In the genomic region with DNA sequence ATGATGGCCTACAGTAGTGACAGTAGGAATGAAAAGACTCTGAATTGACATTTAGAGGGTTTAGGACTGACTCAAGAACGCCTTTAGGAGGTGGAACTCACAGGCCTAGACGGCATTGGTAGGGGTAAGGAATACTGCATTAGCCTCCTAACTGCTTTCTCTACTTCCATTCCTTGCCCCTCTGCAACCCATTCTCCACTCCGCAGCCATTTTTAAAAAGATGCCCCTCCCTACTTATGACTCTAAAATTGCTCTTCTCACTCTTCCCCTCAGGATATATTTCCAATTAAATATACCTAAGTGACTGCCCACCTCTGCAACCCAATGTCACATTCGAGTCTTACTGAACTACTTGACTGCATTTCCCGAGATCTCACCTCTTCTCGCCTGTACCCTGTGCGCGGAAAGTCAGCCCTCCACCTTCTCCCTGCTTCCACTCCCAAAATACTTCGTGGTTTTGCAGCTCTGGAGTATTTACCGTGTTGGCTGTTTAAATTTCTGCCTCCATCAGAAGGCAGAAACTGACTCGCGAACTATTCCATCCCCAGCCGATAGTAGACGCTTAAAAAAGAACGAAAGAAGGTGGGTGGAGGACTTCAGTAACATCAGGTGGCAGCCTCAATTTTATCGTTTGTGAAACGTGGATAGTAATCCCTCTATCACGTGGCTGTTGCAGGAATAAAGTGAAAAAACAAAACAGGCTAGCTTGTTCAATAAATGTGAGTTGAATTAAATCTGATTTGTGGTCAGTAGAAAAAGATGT, we compare ENCODE assay signal across 1 cellular context.
TF ChIP-seq lines count a peak whose summit lies in the region.

No MANE protein-coding gene starts in this region.

TF ChIP-seq in endothelial cell of umbilical vein, 7 proteins besides CTCF, POLR2A, EP300 and RAD21:
- TF ChIP-seq GATA2 (IDR thresholded peaks at IDR 0.05; ENCODE audit: insufficient read depth, insufficient read length, low read depth, low read length): no peak
- TF ChIP-seq FOS (IDR thresholded peaks at IDR 0.05; ENCODE audit: borderline replicate concordance, insufficient read depth, low read length): no peak
- TF ChIP-seq, protein P1, sequence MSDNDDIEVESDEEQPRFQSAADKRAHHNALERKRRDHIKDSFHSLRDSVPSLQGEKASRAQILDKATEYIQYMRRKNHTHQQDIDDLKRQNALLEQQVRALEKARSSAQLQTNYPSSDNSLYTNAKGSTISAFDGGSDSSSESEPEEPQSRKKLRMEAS (IDR thresholded peaks at IDR 0.05; ENCODE audit: insufficient read depth, insufficient read length): no peak
